In genomic region chr13:102650444-102650843, GRCh38 we compare ENCODE assay signal across 19 cellular contexts. TPM values are rescaled to one million over a fixed set of nuclear protein-coding genes. Genes with fewer than 3 reads are reported as not detected.
DNase-seq lines count a peak whose midpoint lies in the region; ATAC-seq and TF ChIP-seq lines count a peak whose summit lies in the region.
"Had no signal": no experiment of that assay in that cellular context is flagged by ENCODE, and none has a peak within 500 bp of the region (broad histone marks: within the 10 kb centered on the region; RNA-seq: fewer than 3 reads in every experiment).

No MANE protein-coding gene starts in this region.

- H3K9me2 ChIP-seq in hepatocyte (replicated peaks; ENCODE audit: insufficient read depth): no peaks in the 10 kb centered on the region

- H3K36me3 Mint-ChIP-seq in natural killer cell (peaks cover under 1% of the 10 kb centered on the region), nephron progenitor cell (ENCODE audit: low read depth) (peaks cover 69% of the 10 kb centered on the region), chondrocyte (ENCODE audit: low read depth) (peaks cover 12% of the 10 kb centered on the region)
- no peaks in the 10 kb centered on the region for H3K36me3 Mint-ChIP-seq in natural killer cell treated with Interleukin-12 subunit alpha and Interleukin-12 subunit beta and Interleukin-15 and Interleukin-18, amount 100 ng/mL, for 72 hours

- H3K36me3 ChIP-seq in hepatocyte (replicated peaks; ENCODE audit: insufficient read depth, low read depth) (no peaks in the 10 kb centered on the region), tibial artery (peaks cover 18 to 47% (median 31%) of the 10 kb centered on the region in 3 donors)

- H3K9me3 ChIP-seq in hepatocyte (ENCODE audit: low read depth): no peaks in the 10 kb centered on the region
- H3K9me3 ChIP-seq in tibial artery: no peaks in the 10 kb centered on the region
- H3K9me3 ChIP-seq: BLaER1 had no signal

- H3K4me1 Mint-ChIP-seq in natural killer cell: peaks cover 0 to 4% of the 10 kb centered on the region in 2 donors
- no peaks in the 10 kb centered on the region for H3K4me1 Mint-ChIP-seq in natural killer cell treated with Interleukin-12 subunit alpha and Interleukin-12 subunit beta and Interleukin-15 and Interleukin-18, amount 100 ng/mL, for 72 hours (ENCODE audit: low read depth in 2 of 2)
- peaks cover 34% of the 10 kb centered on the region for H3K4me1 Mint-ChIP-seq in nephron progenitor cell
- H3K4me1 Mint-ChIP-seq in chondrocyte (ENCODE audit: low read depth): peaks cover 26% of the 10 kb centered on the region

- no peaks in the 10 kb centered on the region for H4K20me1 ChIP-seq in hepatocyte (ENCODE audit: insufficient read depth, poor library complexity, severe bottlenecking)

- H3K27me3 ChIP-seq in hepatocyte (no peaks in the 10 kb centered on the region), tibial artery (no peaks in the 10 kb centered on the region)
- H3K27me3 ChIP-seq: BLaER1 had no signal

- H3K4me2 ChIP-seq in hepatocyte: peak overlapping the region; percentile 52
- H3K4me2 ChIP-seq: BLaER1 had no signal

- intact Hi-C loops in natural killer cell (cut with micrococcal nuclease): no loop called here
- intact Hi-C loops in tibial artery (cut with DNase I; ENCODE audit: low total_unique reads): loop anchor here (10.0 kb wide), 1 partner anchor 144 kb away; the partner anchor contains the start of genes BIVM and POGLUT2
- intact Hi-C loops in posterior cingulate gyrus (cut with DNase I): no loop called here

- no peaks in the 10 kb centered on the region for H3K9me3 Mint-ChIP-seq in natural killer cell
- no peaks in the 10 kb centered on the region for H3K9me3 Mint-ChIP-seq in natural killer cell treated with Interleukin-12 subunit alpha and Interleukin-12 subunit beta and Interleukin-15 and Interleukin-18, amount 100 ng/mL, for 72 hours
- H3K9me3 Mint-ChIP-seq in nephron progenitor cell: no peaks in the 10 kb centered on the region
- H3K9me3 Mint-ChIP-seq in chondrocyte (ENCODE audit: low read depth): no peaks in the 10 kb centered on the region
- H3K9me3 Mint-ChIP-seq: CD8-positive, alpha-beta memory T cell; HFFc6 had no signal

- H3K4me3 ChIP-seq in hepatocyte: no peak overlapping the region
- H3K4me3 ChIP-seq in tibial artery: no peak overlapping the region
- H3K4me3 ChIP-seq: BLaER1, GM12878 had no signal

- H3K27me3 Mint-ChIP-seq in natural killer cell (ENCODE audit: low read depth in 2 of 2) (no peaks in the 10 kb centered on the region), nephron progenitor cell (ENCODE audit: low read depth, poor library complexity) (no peaks in the 10 kb centered on the region), chondrocyte (ENCODE audit: low read depth) (no peaks in the 10 kb centered on the region)
- no peaks in the 10 kb centered on the region for H3K27me3 Mint-ChIP-seq in natural killer cell treated with Interleukin-12 subunit alpha and Interleukin-12 subunit beta and Interleukin-15 and Interleukin-18, amount 100 ng/mL, for 72 hours
- H3K27me3 Mint-ChIP-seq: CD8-positive, alpha-beta memory T cell had no signal

- H3K27ac ChIP-seq in hepatocyte (no peak overlapping the region), tibial artery (peak overlapping the region; percentile 4 to 52)
- H3K27ac ChIP-seq: BLaER1, HL-60 had no signal

- H3K4me1 ChIP-seq in hepatocyte (ENCODE audit: insufficient read depth): peaks cover 8% of the 10 kb centered on the region
- H3K4me1 ChIP-seq in tibial artery: peaks cover 0 to 23% (median 4%) of the 10 kb centered on the region in 4 donors
- H3K4me1 ChIP-seq: BLaER1 had no signal

- H3K27ac Mint-ChIP-seq in natural killer cell (peak overlapping the region; percentile 56 to 72), nephron progenitor cell (peak overlapping the region; percentile 46), chondrocyte (ENCODE audit: unreplicated experiment) (no peak overlapping the region)
- H3K27ac Mint-ChIP-seq in natural killer cell treated with Interleukin-12 subunit alpha and Interleukin-12 subunit beta and Interleukin-15 and Interleukin-18, amount 100 ng/mL, for 72 hours: peak overlapping the region in 1 of 2 donors; percentile 33

- no peak for DNase-seq in natural killer cell
- DNase-seq in natural killer cell treated with Interleukin-12 subunit alpha and Interleukin-12 subunit beta and Interleukin-15 and Interleukin-18, amount 100 ng/mL, for 72 hours (ENCODE audit: low spot score): no peak
- no peak for DNase-seq in hepatocyte (ENCODE audit: low spot score)
- DNase-seq in nephron progenitor cell: no peak
- DNase-seq in tibial artery: no peak
- DNase-seq in posterior cingulate gyrus: no peak
- no peak for DNase-seq in chondrocyte (ENCODE audit: low spot score)
- DNase-seq in activated effector memory CD4-positive, alpha-beta T cell treated with anti-CD3 and anti-CD28 coated beads, Interleukin-2, amount 50 U/mL, for 16 hours: no peak
- DNase-seq: 8988T; AML-193; CD8-positive, alpha-beta memory T cell; DMS79; HCEC 1CT; HFFc6 had no signal

- no peaks in the 10 kb centered on the region for H3K79me2 ChIP-seq in hepatocyte

- TF ChIP-seq CTCF in natural killer cell (IDR thresholded peaks at IDR 0.05): no peak
- no peak for TF ChIP-seq CTCF in hepatocyte (IDR thresholded peaks at IDR 0.05; ENCODE audit: poor library complexity)
- no peak for TF ChIP-seq CTCF in nephron progenitor cell (IDR thresholded peaks at IDR 0.05)
- TF ChIP-seq CTCF in tibial artery (IDR thresholded peaks at IDR 0.05): no peak
- TF ChIP-seq CTCF in chondrocyte (IDR thresholded peaks at IDR 0.05): no peak

- no peak overlapping the region for H2AFZ ChIP-seq in hepatocyte

- ATAC-seq in natural killer cell: peak; percentile 54 to 68 (median 63)
- ATAC-seq in natural killer cell treated with Interleukin-12 subunit alpha and Interleukin-12 subunit beta and Interleukin-15 and Interleukin-18, amount 100 ng/mL, for 72 hours: no peak
- ATAC-seq: GM12878 had no signal

- WGBS in hepatocyte (ENCODE audit: low lambda C conversion rate, missing lambda C conversion rate): 97% methylated on average over 3 of the region's 3 CpGs

- H3K4me3 Mint-ChIP-seq in natural killer cell (no peak overlapping the region), nephron progenitor cell (no peak overlapping the region), chondrocyte (ENCODE audit: unreplicated experiment) (no peak overlapping the region)
- H3K4me3 Mint-ChIP-seq in natural killer cell treated with Interleukin-12 subunit alpha and Interleukin-12 subunit beta and Interleukin-15 and Interleukin-18, amount 100 ng/mL, for 72 hours: no peak overlapping the region
- H3K4me3 Mint-ChIP-seq: CD8-positive, alpha-beta memory T cell had no signal

RNA-seq across cellular contexts. Expression of gene METTL21C, which starts 44.4 kb away (rescaled TPM):
- total RNA-seq in natural killer cell (not detected), hepatocyte (not detected in 2 replicates), chondrocyte (not detected in 3 replicates)
- not detected for total RNA-seq in natural killer cell treated with Interleukin-12 subunit alpha and Interleukin-12 subunit beta and Interleukin-15 and Interleukin-18, amount 100 ng/mL, for 72 hours
- 0.43 TPM in 1 of 2 replicates, not detected in the other for polyA plus RNA-seq in hepatocyte
- total RNA-seq: CD8-positive, alpha-beta memory T cell; G401; H4; HFFc6 had no signal
- polyA plus RNA-seq: CD8-positive, alpha-beta memory T cell; GM12878 had no signal

RNA-seq across cellular contexts. Expression of gene TPP2, which starts 53.7 kb away (rescaled TPM):
- 100 to 1,000 TPM; 128 to 147 (median 136) TPM for total RNA-seq in natural killer cell
- total RNA-seq in natural killer cell treated with Interleukin-12 subunit alpha and Interleukin-12 subunit beta and Interleukin-15 and Interleukin-18, amount 100 ng/mL, for 72 hours: 10 to 100 TPM; 60.2 to 99.3 TPM
- 42.7 and 47.3 TPM in 2 replicates for total RNA-seq in hepatocyte
- polyA plus RNA-seq in hepatocyte: 15.0 and 18.1 TPM in 2 replicates
- 27.6 to 36.0 TPM (median 27.8 TPM) in 3 replicates for total RNA-seq in chondrocyte

Comparison
In these comparisons a context has a peak if more than half of its experiments do, and no peak if none do; other contexts are left out.
1. ATAC-seq: peak in natural killer cell (3 of 3); none in natural killer cell treated with Interleukin-12 subunit alpha and Interleukin-12 subunit beta and Interleukin-15 and Interleukin-18, amount 100 ng/mL, for 72 hours (0 of 2).